Comparison of ENCODE assay signal across 28 cellular contexts in genomic region chr4:11050766-11051165, GRCh38.
"Had no signal": no experiment of that assay in that cellular context is flagged by ENCODE, and none has a peak within 500 bp of the region (broad histone marks: within the 10 kb centered on the region; RNA-seq: fewer than 3 reads in every experiment).

No MANE protein-coding gene starts in this region.

- ATAC-seq: left colon; left lung; lower lobe of right lung; naive thymus-derived CD8-positive, alpha-beta T cell; pancreas; right cardiac atrium; sciatic nerve; stimulated activated effector memory CD8-positive, alpha-beta T cell treated with anti-CD3 and anti-CD28 coated beads, Interleukin-12 subunit alpha, Interleukin-12 subunit beta, amount 100 ng/mL, for 72 hours; upper lobe of right lung had no signal

- H3K27ac ChIP-seq: left lung, lower lobe of right lung, pancreas, prostate gland, skin epidermis, suprapubic skin, thoracic aorta, tibial artery, upper lobe of right lung had no signal

- DNase-seq: hypothalamus; immature natural killer cell; kidney; left colon; left lung; lower lobe of right lung; mammary epithelial cell; mesenchymal stem cell; naive thymus-derived CD8-positive, alpha-beta T cell; nucleus accumbens; pancreas; posterior cingulate gyrus; retina; right cardiac atrium; stimulated activated CD4-positive, alpha-beta T cell treated with anti-CD3 and anti-CD28 coated beads, Interleukin-12 subunit alpha, Interleukin-12 subunit beta, amount 100 ng/mL, for 4 hours; stimulated activated CD4-positive, alpha-beta T cell treated with anti-CD3 and anti-CD28 coated beads, Interleukin-15, amount 100 ng/mL, for 24 hours; stimulated activated CD4-positive, alpha-beta T cell treated with anti-CD3 and anti-CD28 coated beads, Interleukin-2, amount 100 ng/mL, for 24 hours; stimulated activated CD4-positive, alpha-beta T cell treated with anti-CD3 and anti-CD28 coated beads, Interleukin-4, amount 100 ng/mL, for 1 hour; stimulated activated naive CD4-positive, alpha-beta T cell; tibial artery; trophoblast cell; upper lobe of right lung had no signal

- H3K36me3 ChIP-seq: left lung, lower lobe of right lung, pancreas, prostate gland, suprapubic skin, thoracic aorta, tibial artery, upper lobe of right lung had no signal

- H3K9me3 ChIP-seq: left lung, lower lobe of right lung, pancreas, prostate gland, suprapubic skin, thoracic aorta, tibial artery, upper lobe of right lung had no signal

- H3K4me1 ChIP-seq: left lung, lower lobe of right lung, pancreas, prostate gland, suprapubic skin, tibial artery, upper lobe of right lung had no signal

- H3K4me3 ChIP-seq: left lung, lower lobe of right lung, pancreas, prostate gland, skin epidermis, suprapubic skin, thoracic aorta, tibial artery, upper lobe of right lung had no signal

- H3K27me3 ChIP-seq: left lung, pancreas, suprapubic skin, tibial artery, upper lobe of right lung had no signal
